In genomic region chr3:27160779-27161287, GRCh38 we compare ENCODE assay signal across 36 cellular contexts.
DNase-seq lines count a peak whose midpoint lies in the region; ATAC-seq, FAIRE-seq and TF ChIP-seq lines count a peak whose summit lies in the region.
"Had no signal": no experiment of that assay in that cellular context is flagged by ENCODE, and none has a peak within 500 bp of the region (broad histone marks: within the 10 kb centered on the region; RNA-seq: fewer than 3 reads in every experiment).

No MANE protein-coding gene starts in this region.

- no peak overlapping the region for H3K4me3 ChIP-seq in HepG2 (replicated peaks in 1 of 3; ENCODE audit: insufficient read depth in 1 of 3, low read depth in 2 of 3, low read length in 3 of 3)
- H3K4me3 ChIP-seq in right lobe of liver, result no peak overlapping the region
- H3K4me3 ChIP-seq in A549, result no peak overlapping the region
- H3K4me3 ChIP-seq in astrocyte (ENCODE audit: insufficient read depth, low read depth, low read length), result no peak overlapping the region
- H3K4me3 ChIP-seq in K562, result no peak overlapping the region
- H3K4me3 ChIP-seq: BLaER1; BLaER1 treated with 17β-estradiol and CSF1 and Interleukin-3, amounts not matched to agents 10 nM and 100 nM had no signal

- H3K79me2 ChIP-seq in HepG2 (ENCODE audit: insufficient read depth, low read length) (no peaks in the 10 kb centered on the region), astrocyte (ENCODE audit: insufficient read depth, low read length) (no peaks in the 10 kb centered on the region), K562 (ENCODE audit: control insufficient read depth, insufficient read depth, low read length) (no peaks in the 10 kb centered on the region)

- H3K4me1 ChIP-seq in HepG2 (ENCODE audit: insufficient read depth, low read length) (peaks cover 22% of the 10 kb centered on the region), right lobe of liver (no peaks in the 10 kb centered on the region), A549 (peaks cover 4% of the 10 kb centered on the region; the same call in 1 of the 3 replicates), astrocyte (ENCODE audit: insufficient read depth, low read length) (peaks cover 8% of the 10 kb centered on the region), K562 (replicated peaks in 1 of 2; ENCODE audit: control insufficient read depth in 2 of 2, insufficient read depth in 2 of 2, low read length in 2 of 2) (no peaks in the 10 kb centered on the region)
- H3K4me1 ChIP-seq: BE2C; BLaER1; BLaER1 treated with 17β-estradiol and CSF1 and Interleukin-3, amounts not matched to agents 10 nM and 100 nM had no signal

- H4K20me1 ChIP-seq in HepG2 (ENCODE audit: insufficient read depth, low read length), result no peaks in the 10 kb centered on the region
- no peaks in the 10 kb centered on the region for H4K20me1 ChIP-seq in astrocyte (ENCODE audit: insufficient read depth, low read length)
- H4K20me1 ChIP-seq in K562 (replicated peaks; ENCODE audit: control insufficient read depth, insufficient read depth, low read length), result no peaks in the 10 kb centered on the region
- H4K20me1 ChIP-seq: BLaER1; BLaER1 treated with 17β-estradiol and CSF1 and Interleukin-3, amounts not matched to agents 10 nM and 100 nM had no signal

- in situ Hi-C loops in HepG2 (cut with HindIII; ENCODE audit: extremely low pct_ligation_motif_present, low pct_unique_long_range_greater_than_20kb) (no loop called here), K562 (cut with MboI) (no loop called here)

- 37% methylated on average over 2 of the region's 2 CpGs for WGBS in HepG2 (ENCODE audit: low lambda C conversion rate)
- 75% methylated on average over 2 of the region's 2 CpGs for WGBS in right lobe of liver (ENCODE audit: insufficient coverage, low coverage, low lambda C conversion rate, missing lambda C conversion rate)
- WGBS in A549 (ENCODE audit: missing lambda C conversion rate), result 40% methylated on average over 2 of the region's 2 CpGs
- 0% methylated on average over 2 of the region's 2 CpGs for WGBS in K562 (ENCODE audit: insufficient coverage, low coverage, missing lambda C conversion rate)

- peak; percentile 23 for DNase-seq in HepG2 (ENCODE audit: low spot score)
- no peak for DNase-seq in right lobe of liver
- no peak for DNase-seq in A549 (ENCODE audit: low read depth in 1 of 2, low spot score in 1 of 2)
- no peak for DNase-seq in astrocyte (ENCODE audit: low read depth)
- DNase-seq in K562 (ENCODE audit: extremely low read depth in 1 of 4, low spot score in 3 of 4), result no peak
- DNase-seq in NCI-H1105 treated with DMSO at 0.1 percent for 48 hours (lab: John Stamatoyannopoulos, UW), result no peak
- no peak for DNase-seq in SHP77 treated with DMSO at 0.1 percent for 48 hours (lab: John Stamatoyannopoulos, UW)
- DNase-seq in activated CD4-positive, alpha-beta T cell treated with anti-CD3 and anti-CD28 coated beads, Interleukin-2, amount 50 U/mL, for 48 hours, result no peak
- DNase-seq: 8988T; ACHN; AML-193; BE2C; C1 segment of cervical spinal cord; Caco-2; Calu3; CD4-positive, alpha-beta memory T cell; CD4-positive, alpha-beta T cell; CD4-positive, CD25-positive, alpha-beta regulatory T cell; CD8-positive, alpha-beta memory T cell; CD8-positive, alpha-beta T cell; COR-L47; DMS 273 treated with DMSO at 0.1 percent for 48 hours; DMS153; DMS53; DMS79; DMS79 treated with DMSO at 0.1 percent for 48 hours; DND-41; EL had no signal

- CTCF ChIA-PET in HepG2 (lab: Yijun Ruan, JAX; ENCODE audit: low intra/inter-chr PET ratio, low total read pairs) (no interaction called here), A549 (lab: Yijun Ruan, JAX) (no interaction called here), K562 (lab: Yijun Ruan, JAX; ENCODE audit: low intra/inter-chr PET ratio) (no interaction called here)

- H3K36me3 ChIP-seq in HepG2 (replicated peaks in 1 of 2; ENCODE audit: control insufficient read depth in 1 of 2, insufficient read depth in 2 of 2, low read length in 2 of 2) (no peaks in the 10 kb centered on the region), right lobe of liver (no peaks in the 10 kb centered on the region), astrocyte (ENCODE audit: insufficient read depth, low read length) (peaks cover 3% of the 10 kb centered on the region), K562 (ENCODE audit: control insufficient read depth, insufficient read depth, low read length) (no peaks in the 10 kb centered on the region)
- H3K36me3 ChIP-seq: BE2C, BLaER1 had no signal

- POLR2A ChIA-PET in HepG2 (lab: Yijun Ruan, JAX) (no interaction called here), A549 (lab: Yijun Ruan, JAX) (no interaction called here), K562 (lab: Yijun Ruan, JAX) (no interaction called here)

- H3K4me1 Mint-ChIP-seq in astrocyte (ENCODE audit: low read depth, unreplicated experiment), result peaks cover 8% of the 10 kb centered on the region
- H3K4me1 Mint-ChIP-seq: B cell; CD14-positive monocyte; CD4-positive, alpha-beta memory T cell; CD4-positive, CD25-positive, alpha-beta regulatory T cell; CD8-positive, alpha-beta memory T cell had no signal

- no peaks in the 10 kb centered on the region for H3K36me3 Mint-ChIP-seq in astrocyte (ENCODE audit: low read depth, unreplicated experiment)
- H3K36me3 Mint-ChIP-seq: CD14-positive monocyte; CD4-positive, alpha-beta memory T cell; CD4-positive, CD25-positive, alpha-beta regulatory T cell; CD8-positive, alpha-beta T cell had no signal

- TF ChIP-seq CTCF in HepG2 (CRISPR knock-in tag; IDR thresholded peaks at IDR 0.05) (no peak), right lobe of liver (IDR thresholded peaks at IDR 0.05) (no peak), A549 (IDR thresholded peaks at IDR 0.05) (no peak), astrocyte (IDR thresholded peaks at IDR 0.05; ENCODE audit: insufficient read depth, low read depth, low read length) (no peak), K562 (IDR thresholded peaks at IDR 0.05 in 2 of 3, conservative IDR thresholded peaks at IDR 0.05 in 1 of 3; ENCODE audit: insufficient read depth in 2 of 3, low read depth in 1 of 3, low read length in 3 of 3) (no peak)

- FAIRE-seq in HepG2 (lab: Jason Lieb, UNC) (no peak), A549 (lab: Jason Lieb, UNC) (no peak), astrocyte (lab: Jason Lieb, UNC) (peak; percentile 29), K562 (lab: Jason Lieb, UNC) (no peak)
- FAIRE-seq: A204.1, D721Med had no signal

- H3K27me3 ChIP-seq in HepG2 (ENCODE audit: control insufficient read depth in 1 of 2, insufficient read depth in 2 of 2, low read length in 2 of 2), result no peaks in the 10 kb centered on the region
- H3K27me3 ChIP-seq in right lobe of liver, result no peaks in the 10 kb centered on the region
- no peaks in the 10 kb centered on the region for H3K27me3 ChIP-seq in astrocyte (ENCODE audit: insufficient read depth, low read length)
- no peaks in the 10 kb centered on the region for H3K27me3 ChIP-seq in K562 (ENCODE audit: control insufficient read depth in 2 of 2, insufficient read depth in 2 of 2, low read length in 2 of 2)
- H3K27me3 ChIP-seq: BE2C; BLaER1; BLaER1 treated with 17β-estradiol and CSF1 and Interleukin-3, amounts not matched to agents 10 nM and 100 nM had no signal

- peaks cover 5% of the 10 kb centered on the region for H3K9me3 Mint-ChIP-seq in astrocyte (ENCODE audit: unreplicated experiment)
- H3K9me3 Mint-ChIP-seq: CD4-positive, alpha-beta T cell; CD8-positive, alpha-beta T cell had no signal

- H3K27ac ChIP-seq in HepG2 (ENCODE audit: extremely low read length, insufficient read depth, low read length), result no peak overlapping the region
- no peak overlapping the region for H3K27ac ChIP-seq in right lobe of liver
- H3K27ac ChIP-seq in A549, result no peak overlapping the region
- no peak overlapping the region for H3K27ac ChIP-seq in astrocyte (ENCODE audit: low read depth, low read length)
- no peak overlapping the region for H3K27ac ChIP-seq in K562 (ENCODE audit: extremely low read depth, low read depth, low read length)
- H3K27ac ChIP-seq: 22Rv1; BLaER1; BLaER1 treated with 17β-estradiol and CSF1 and Interleukin-3, amounts not matched to agents 10 nM and 100 nM; C4-2B had no signal

- no peak overlapping the region for H3K4me3 Mint-ChIP-seq in astrocyte (ENCODE audit: unreplicated experiment)
- H3K4me3 Mint-ChIP-seq: B cell; CD14-positive monocyte; CD4-positive, alpha-beta memory T cell; CD4-positive, alpha-beta T cell; CD4-positive, CD25-positive, alpha-beta regulatory T cell; CD8-positive, alpha-beta memory T cell; CD8-positive, alpha-beta T cell had no signal

- intact Hi-C loops in HepG2 (cut with micrococcal nuclease; ENCODE audit: unreplicated experiment) (no loop called here), right lobe of liver (cut with DNase I) (no loop called here), K562 (cut with micrococcal nuclease) (no loop called here)

- BruUV-seq in HepG2 (replicated peaks; lab: Mats Ljungman, UMichigan) (no TSS peak), K562 (replicated peaks; lab: Mats Ljungman, UMichigan) (no TSS peak)

- TF ChIP-seq EP300 in HepG2 (IDR thresholded peaks at IDR 0.05; ENCODE audit: low read depth in 2 of 2, low read length in 2 of 2) (no peak), HepG2 (CRISPR knock-in tag; IDR thresholded peaks at IDR 0.05; ENCODE audit: borderline replicate concordance) (no peak), A549 (IDR thresholded peaks at IDR 0.05) (no peak), K562 (IDR thresholded peaks at IDR 0.05; ENCODE audit: low read length) (no peak)

- H2AFZ ChIP-seq in HepG2 (ENCODE audit: low read length) (no peak overlapping the region), astrocyte (ENCODE audit: low read depth, low read length) (no peak overlapping the region), K562 (ENCODE audit: low read depth, low read length) (no peak overlapping the region)

- no peaks in the 10 kb centered on the region for H3K27me3 Mint-ChIP-seq in astrocyte (ENCODE audit: low read depth, unreplicated experiment)
- H3K27me3 Mint-ChIP-seq: B cell; CD4-positive, alpha-beta memory T cell; CD4-positive, alpha-beta T cell; CD8-positive, alpha-beta memory T cell had no signal

- ATAC-seq in HepG2 (peak; percentile 60), right lobe of liver (no peak), A549 (no peak), K562 (no peak)
- ATAC-seq: CD8-positive, alpha-beta T cell had no signal

- no peak for TF ChIP-seq RAD21 in HepG2 (CRISPR knock-in tag; IDR thresholded peaks at IDR 0.05)
- no peak for TF ChIP-seq RAD21 in A549 (conservative IDR thresholded peaks at IDR 0.05 in 1 of 2, IDR thresholded peaks at IDR 0.05 in 1 of 2)
- no peak for TF ChIP-seq RAD21 in K562 (CRISPR knock-in tag; conservative IDR thresholded peaks at IDR 0.05 in 1 of 2, IDR thresholded peaks at IDR 0.05 in 1 of 2)

- H3K9ac ChIP-seq in HepG2 (ENCODE audit: insufficient read depth, low read depth, low read length), result no peak overlapping the region
- H3K9ac ChIP-seq in astrocyte (ENCODE audit: low read length), result no peak overlapping the region
- no peak overlapping the region for H3K9ac ChIP-seq in K562 (ENCODE audit: insufficient read depth in 1 of 2, low read depth in 2 of 2, low read length in 2 of 2)
- H3K9ac ChIP-seq: BLaER1; BLaER1 treated with 17β-estradiol and CSF1 and Interleukin-3, amounts not matched to agents 10 nM and 100 nM had no signal

- no peaks in the 10 kb centered on the region for H3K9me1 ChIP-seq in K562 (ENCODE audit: control insufficient read depth, insufficient read depth, low read length)

- TF ChIP-seq POLR2A in HepG2 (IDR thresholded peaks at IDR 0.05; ENCODE audit: insufficient read depth in 1 of 2, low read depth in 2 of 2, low read length in 2 of 2), result no peak
- TF ChIP-seq POLR2A in right lobe of liver (IDR thresholded peaks at IDR 0.05), result no peak
- no peak for TF ChIP-seq POLR2A in A549 (IDR thresholded peaks at IDR 0.05; ENCODE audit: low read length)
- no peak for TF ChIP-seq POLR2A in K562 (conservative IDR thresholded peaks at IDR 0.05)

- H3K27ac Mint-ChIP-seq in astrocyte (ENCODE audit: unreplicated experiment), result no peak overlapping the region
- H3K27ac Mint-ChIP-seq: B cell; CD14-positive monocyte; CD4-positive, alpha-beta memory T cell; CD4-positive, alpha-beta T cell; CD4-positive, CD25-positive, alpha-beta regulatory T cell; CD8-positive, alpha-beta memory T cell; CD8-positive, alpha-beta T cell had no signal

- no peaks in the 10 kb centered on the region for H3K9me3 ChIP-seq in HepG2 (ENCODE audit: low read length)
- no peaks in the 10 kb centered on the region for H3K9me3 ChIP-seq in right lobe of liver
- H3K9me3 ChIP-seq in A549, result no peaks in the 10 kb centered on the region
- H3K9me3 ChIP-seq in astrocyte (ENCODE audit: insufficient read depth, low read depth, low read length), result no peaks in the 10 kb centered on the region
- H3K9me3 ChIP-seq in K562 (replicated peaks; ENCODE audit: control insufficient read depth, insufficient read depth, low read depth, low read length), result no peaks in the 10 kb centered on the region
- H3K9me3 ChIP-seq: BE2C; BLaER1; BLaER1 treated with 17β-estradiol and CSF1 and Interleukin-3, amounts not matched to agents 10 nM and 100 nM; Caco-2 had no signal

- H3K4me2 ChIP-seq in HepG2 (ENCODE audit: low read depth, low read length) (no peak overlapping the region), A549 (no peak overlapping the region), astrocyte (ENCODE audit: low read length) (no peak overlapping the region), K562 (ENCODE audit: insufficient read depth, low read length) (no peak overlapping the region)
- H3K4me2 ChIP-seq: BLaER1; BLaER1 treated with 17β-estradiol and CSF1 and Interleukin-3, amounts not matched to agents 10 nM and 100 nM had no signal

Comparison
In these comparisons a context has a peak if more than half of its experiments do, and no peak if none do; other contexts are left out.
1. Of the 241 proteins assayed by ChIP-seq in both HepG2 and K562: peak only in HepG2: BCL6, FOXA3 and MAFF; only in K562: none; in both: none; in neither: 237; mixed calls (peak in some experiments, not most) for 1.